ENCODE assay signal across 16 cellular contexts in genomic region chr1:208950206-208950605, GRCh38.
A peak's percentile ranks its signal among the peaks of the same experiment; 100 is the strongest.
DNase-seq lines count a peak whose midpoint lies in the region; TF ChIP-seq lines count a peak whose summit lies in the region.
"Had no signal": no experiment of that assay in that cellular context is flagged by ENCODE, and none has a peak within 500 bp of the region (broad histone marks: within the 10 kb centered on the region; RNA-seq: fewer than 3 reads in every experiment).

No MANE protein-coding gene starts in this region.

- no peak overlapping the region for H3K4me2 ChIP-seq in GM23248 (ENCODE audit: unreplicated experiment)
- no peak overlapping the region for H3K4me2 ChIP-seq in mesenchymal stem cell (ENCODE audit: low read length, poor library complexity, severe bottlenecking)
- H3K4me2 ChIP-seq: BLaER1 treated with 17β-estradiol and CSF1 and Interleukin-3, amounts not matched to agents 10 nM and 100 nM; GM23338; KMS-11 had no signal

- CTCF ChIA-PET in BJ (lab: Yijun Ruan, JAX), result no interaction called here

- no peaks in the 10 kb centered on the region for H3F3A ChIP-seq in GM23248 (ENCODE audit: insufficient read depth)

- H3K4me3 ChIP-seq in BJ (ENCODE audit: low read depth, low read length), result no peak overlapping the region
- no peak overlapping the region for H3K4me3 ChIP-seq in GM23248
- no peak overlapping the region for H3K4me3 ChIP-seq in fibroblast of mammary gland (ENCODE audit: control insufficient read depth, low read depth, low read length)
- no peak overlapping the region for H3K4me3 ChIP-seq in mesenchymal stem cell (ENCODE audit: insufficient read depth in 1 of 2, low read depth in 1 of 2, low read length in 2 of 2)
- H3K4me3 ChIP-seq: BLaER1 treated with 17β-estradiol and CSF1 and Interleukin-3, amounts not matched to agents 10 nM and 100 nM; GM23338 had no signal

- DNase-seq in BJ (ENCODE audit: low read depth) (peak; percentile 82), GM23248 (peak; percentile 42), fibroblast of mammary gland (ENCODE audit: low read depth) (peak; percentile 2), mesenchymal stem cell (no peak), NCI-H526 treated with DMSO at 0.1 percent for 48 hours (lab: John Stamatoyannopoulos, UW) (no peak), AG08396 (ENCODE audit: low spot score) (no peak)
- DNase-seq: CD4-positive, CD25-positive, alpha-beta regulatory T cell; CD8-positive, alpha-beta memory T cell; COR-L47; DMS79; GF-D8; HCEC 1CT had no signal

- H3K36me3 ChIP-seq in BJ (ENCODE audit: control insufficient read depth, insufficient read depth, low read length) (no peaks in the 10 kb centered on the region), GM23248 (ENCODE audit: low read depth) (no peaks in the 10 kb centered on the region), mesenchymal stem cell (ENCODE audit: control insufficient read depth in 1 of 2, insufficient read depth in 2 of 2, low read depth in 1 of 2, low read length in 2 of 2) (no peaks in the 10 kb centered on the region)
- H3K36me3 ChIP-seq: BLaER1 treated with 17β-estradiol and CSF1 and Interleukin-3, amounts not matched to agents 10 nM and 100 nM had no signal

- H3K14ac ChIP-seq in mesenchymal stem cell (ENCODE audit: low read length in 2 of 2), result no peak overlapping the region

- H3K79me2 ChIP-seq in GM23248 (ENCODE audit: insufficient read depth), result no peaks in the 10 kb centered on the region

- H3K9ac ChIP-seq in GM23248 (no peak overlapping the region), mesenchymal stem cell (ENCODE audit: low read length) (no peak overlapping the region)
- H3K9ac ChIP-seq: BLaER1 treated with 17β-estradiol and CSF1 and Interleukin-3, amounts not matched to agents 10 nM and 100 nM; KMS-11 had no signal

- H2AFZ ChIP-seq in GM23248 (no peak overlapping the region), mesenchymal stem cell (ENCODE audit: low read depth, low read length) (no peak overlapping the region)
- H2AFZ ChIP-seq: GM23338 had no signal

- H3K27me3 ChIP-seq in BJ (ENCODE audit: control insufficient read depth, insufficient read depth, low read length) (no peaks in the 10 kb centered on the region), GM23248 (replicated peaks; ENCODE audit: insufficient read depth) (no peaks in the 10 kb centered on the region), mesenchymal stem cell (ENCODE audit: control insufficient read depth in 1 of 2, insufficient read depth in 1 of 2, low read length in 2 of 2) (no peaks in the 10 kb centered on the region)
- H3K27me3 ChIP-seq: BLaER1 treated with 17β-estradiol and CSF1 and Interleukin-3, amounts not matched to agents 10 nM and 100 nM had no signal

- H4K91ac ChIP-seq in mesenchymal stem cell (ENCODE audit: low read length), result no peak overlapping the region

- no peak for TF ChIP-seq CTCF in BJ (IDR thresholded peaks at IDR 0.05; ENCODE audit: insufficient read depth, low read depth, low read length)
- TF ChIP-seq CTCF in fibroblast of mammary gland (conservative IDR thresholded peaks at IDR 0.05; ENCODE audit: control insufficient read depth, insufficient read depth, low read depth, low read length), result no peak

- in situ Hi-C loops in GM23248 (cut with MboI), result no loop called here

- H3K9me2 ChIP-seq in GM23248 (ENCODE audit: insufficient read depth), result no peaks in the 10 kb centered on the region

- no peak overlapping the region for H3K18ac ChIP-seq in mesenchymal stem cell (ENCODE audit: low read depth in 1 of 2, low read length in 2 of 2)

- no peak overlapping the region for H3K4ac ChIP-seq in mesenchymal stem cell (ENCODE audit: low read depth in 1 of 2, low read length in 2 of 2)

- no peak overlapping the region for H2AK5ac ChIP-seq in mesenchymal stem cell (ENCODE audit: low read length, severe bottlenecking)

- H3K27ac ChIP-seq in GM23248 (no peak overlapping the region), mesenchymal stem cell (ENCODE audit: low read length, poor library complexity, severe bottlenecking) (no peak overlapping the region)
- H3K27ac ChIP-seq: BLaER1 treated with 17β-estradiol and CSF1 and Interleukin-3, amounts not matched to agents 10 nM and 100 nM; HL-60; KMS-11 had no signal

- no peak overlapping the region for H2BK5ac ChIP-seq in mesenchymal stem cell (ENCODE audit: low read depth, low read length, poor library complexity, severe bottlenecking)

- H2BK120ac ChIP-seq in mesenchymal stem cell (ENCODE audit: low read depth, low read length), result no peak overlapping the region

- no peak overlapping the region for H4K8ac ChIP-seq in mesenchymal stem cell (ENCODE audit: low read length)

- POLR2A ChIA-PET in BJ (lab: Charles Lee), result interaction anchor here (0.5 kb wide), 1 partner anchor 438 kb away, joined by 3 read pairs; no protein-coding TSS in a partner anchor

- H3K79me1 ChIP-seq in mesenchymal stem cell (replicated peaks; ENCODE audit: low read length, poor library complexity, severe bottlenecking), result no peaks in the 10 kb centered on the region

- H3K9me3 ChIP-seq in GM23248 (ENCODE audit: low read depth) (peaks cover 3% of the 10 kb centered on the region), mesenchymal stem cell (ENCODE audit: control insufficient read depth, low read length) (no peaks in the 10 kb centered on the region)

- no peak overlapping the region for H3K23ac ChIP-seq in mesenchymal stem cell (ENCODE audit: low read length in 2 of 2)

- H4K20me1 ChIP-seq in GM23248 (ENCODE audit: insufficient read depth), result no peaks in the 10 kb centered on the region
- H4K20me1 ChIP-seq: BLaER1 treated with 17β-estradiol and CSF1 and Interleukin-3, amounts not matched to agents 10 nM and 100 nM had no signal

- no peak overlapping the region for H2BK15ac ChIP-seq in mesenchymal stem cell (ENCODE audit: low read depth, poor library complexity, severe bottlenecking)

- H2BK12ac ChIP-seq in mesenchymal stem cell (ENCODE audit: low read length in 2 of 2), result no peak overlapping the region

- H3K4me1 ChIP-seq in GM23248 (ENCODE audit: insufficient read depth) (no peaks in the 10 kb centered on the region), mesenchymal stem cell (ENCODE audit: control insufficient read depth, insufficient read depth, low read depth, low read length) (peaks cover 3% of the 10 kb centered on the region)

- WGBS in GM23248 (ENCODE audit: low coverage in 1 of 2, low lambda C conversion rate in 2 of 2, missing lambda C conversion rate in 2 of 2), 2 experiments, result 7% methylated on average over 3 of the region's 3 CpGs
- WGBS in mesenchymal stem cell, result 77% methylated on average over 2 of the region's 3 CpGs

Comparison
In these comparisons a context has a peak if more than half of its experiments do, and no peak if none do; other contexts are left out.
1. DNase-seq: peak in BJ (single experiment), GM23248 (single experiment) and fibroblast of mammary gland (single experiment); none in mesenchymal stem cell (single experiment), NCI-H526 treated with DMSO at 0.1 percent for 48 hours (single experiment) and AG08396 (single experiment).